ENCODE assay signal across 8 cellular contexts in genomic region chr1:2587071-2587859, GRCh38. TPM values are rescaled to one million over a fixed set of nuclear protein-coding genes. Genes with fewer than 3 reads are reported as not detected.
A peak's percentile ranks its signal among the peaks of the same experiment; 100 is the strongest.
DNase-seq lines count a peak whose midpoint lies in the region; ATAC-seq and TF ChIP-seq lines count a peak whose summit lies in the region.

No MANE protein-coding gene starts in this region.

- no peak overlapping the region for H3K27ac Mint-ChIP-seq in activated T-cell treated with anti-CD3 and anti-CD28 coated beads, Interleukin-2, amount 50 U/mL, for 72 hours

- peak; percentile 2 for ATAC-seq in HG03432 (IDR thresholded peaks at IDR 0.05; ENCODE audit: unreplicated experiment)
- peak in 1 of 2 donors; percentile 1 for ATAC-seq in activated T-cell treated with anti-CD3 and anti-CD28 coated beads, Interleukin-2, amount 50 U/mL, for 72 hours (replicated peaks in 1 of 2)
- peak in 1 of 8 donors; percentile 2 for ATAC-seq in heart right ventricle
- ATAC-seq in GM19023 (IDR thresholded peaks at IDR 0.05; ENCODE audit: unreplicated experiment): no peak

- H3K4me3 ChIP-seq in heart right ventricle (peak overlapping the region; percentile 47 to 98 (median 93)), skeletal muscle cell (ENCODE audit: low read depth, low read length) (peak overlapping the region; percentile 77)

- no peaks in the 10 kb centered on the region for H3K27me3 ChIP-seq in heart right ventricle

- peaks cover 29% of the 10 kb centered on the region for H3K4me1 Mint-ChIP-seq in activated T-cell treated with anti-CD3 and anti-CD28 coated beads, Interleukin-2, amount 50 U/mL, for 72 hours (ENCODE audit: low read depth)

- H3K36me3 ChIP-seq in ES-I3 (ENCODE audit: insufficient read depth, low read length): no peaks in the 10 kb centered on the region
- H3K36me3 ChIP-seq in heart right ventricle: peaks cover 0 to 8% (median 0%) of the 10 kb centered on the region in 9 donors

- peak in 1 of 9 donors; percentile 8 for TF ChIP-seq CTCF in heart right ventricle (IDR thresholded peaks at IDR 0.05)

- peak overlapping the region; percentile 89 to 92 for H3K4me3 Mint-ChIP-seq in activated T-cell treated with anti-CD3 and anti-CD28 coated beads, Interleukin-2, amount 50 U/mL, for 72 hours

- H3K36me3 Mint-ChIP-seq in activated T-cell treated with anti-CD3 and anti-CD28 coated beads, Interleukin-2, amount 50 U/mL, for 72 hours (ENCODE audit: insufficient read depth in 2 of 2): peaks cover 2 to 3% of the 10 kb centered on the region in 2 donors

- H3K9ac ChIP-seq in ES-I3 (ENCODE audit: low read depth, low read length): peak overlapping the region; percentile 64

- H3K9me3 ChIP-seq in ES-I3 (ENCODE audit: control insufficient read depth, insufficient read depth, low read length) (no peaks in the 10 kb centered on the region), heart right ventricle (no peaks in the 10 kb centered on the region)

- H3K4me1 ChIP-seq in ES-I3 (ENCODE audit: insufficient read depth, low read length) (no peaks in the 10 kb centered on the region; the same call in 1 of the 2 replicates), heart right ventricle (peaks cover 9 to 35% (median 25%) of the 10 kb centered on the region in 9 donors)

- H3K27ac ChIP-seq in heart right ventricle: peak overlapping the region in 9 of 10 donors; percentile 96 to 100 (median 99)

- intact Hi-C loops in heart right ventricle (cut with DNase I): loop anchor here in 3 of 10 donors (2.0 to 10.0 kb wide), 3 partner anchors 58 to 60 kb away; partner anchors contain the start of gene PANK4 (in 2 of the 3)

- WGBS in heart right ventricle, 2 donors: 10 to 14% methylated on average over 47 to 52 of the region's 52 CpGs

- no peaks in the 10 kb centered on the region for H3K9me3 Mint-ChIP-seq in activated T-cell treated with anti-CD3 and anti-CD28 coated beads, Interleukin-2, amount 50 U/mL, for 72 hours

- no peaks in the 10 kb centered on the region for H3K27me3 Mint-ChIP-seq in activated T-cell treated with anti-CD3 and anti-CD28 coated beads, Interleukin-2, amount 50 U/mL, for 72 hours (ENCODE audit: low read depth)

- peak in 1 of 2 donors; percentile 47 for DNase-seq in activated T-cell treated with anti-CD3 and anti-CD28 coated beads, Interleukin-2, amount 50 U/mL, for 72 hours
- DNase-seq in heart right ventricle (peak in 1 of 2 donors; percentile 14), skeletal muscle cell (ENCODE audit: low read depth) (no peak), SIG-M5 treated with dmso at 0.1 percent for 504 hours (lab: John Stamatoyannopoulos, UW; ENCODE audit: unreplicated experiment) (no peak), A172 (ENCODE audit: low spot score) (no peak)

RNA-seq across cellular contexts. Expression of gene PRXL2B, which starts 0.7 kb away (rescaled TPM):
- total RNA-seq in activated T-cell treated with anti-CD3 and anti-CD28 coated beads, Interleukin-2, amount 50 U/mL, for 72 hours: 10 to 100 TPM; 34.8 to 39.2 TPM
- total RNA-seq in heart right ventricle: 10 to 100 TPM in 1 of 10 donors, 1 to 10 TPM in 9; 3.7 to 10.3 (median 5.3) TPM
- polyA plus RNA-seq in heart right ventricle: 10 to 100 TPM in 1 of 2 donors, 1 to 10 TPM in 1; 6.8 to 12.0 TPM
- 23.1 and 27.9 TPM in 2 replicates for total RNA-seq in A172 (2014; rRNA removed; shearing (Covaris generic))

RNA-seq across cellular contexts. Expression of gene TNFRSF14, which starts 31.1 kb away (rescaled TPM):
- 100 to 1,000 TPM; 141 to 175 TPM for total RNA-seq in activated T-cell treated with anti-CD3 and anti-CD28 coated beads, Interleukin-2, amount 50 U/mL, for 72 hours
- 10 to 100 TPM in 7 of 10 donors, 1 to 10 TPM in 3; 7.5 to 43.8 (median 13.0) TPM for total RNA-seq in heart right ventricle
- 10 to 100 TPM; 19.3 to 59.6 TPM for polyA plus RNA-seq in heart right ventricle
- 0.05 and 0.10 TPM in 2 replicates for total RNA-seq in A172 (2014; rRNA removed; shearing (Covaris generic))

RNA-seq across cellular contexts. Expression of gene MMEL1, which starts 45.6 kb away (rescaled TPM):
- 1 to 10 TPM; 1.5 to 1.9 TPM for total RNA-seq in activated T-cell treated with anti-CD3 and anti-CD28 coated beads, Interleukin-2, amount 50 U/mL, for 72 hours
- under 1 TPM in 3 of 10 donors, not detected in 7; 0.17 to 0.77 (median 0.67) TPM for total RNA-seq in heart right ventricle
- polyA plus RNA-seq in heart right ventricle: 1 to 10 TPM in 1 of 2 donors, under 1 TPM in 1; 0.46 to 3.9 TPM
- not detected in 2 replicates for total RNA-seq in A172 (2014; rRNA removed; shearing (Covaris generic))

RNA-seq across cellular contexts. Expression of gene HES5, which starts 57.2 kb away (rescaled TPM):
- under 1 TPM in 1 of 2 donors, not detected in 1; 0.49 TPM for total RNA-seq in activated T-cell treated with anti-CD3 and anti-CD28 coated beads, Interleukin-2, amount 50 U/mL, for 72 hours
- 1 to 10 TPM in 6 of 10 donors, under 1 TPM in 3, not detected in 1; 0.51 to 3.1 (median 1.4) TPM for total RNA-seq in heart right ventricle
- polyA plus RNA-seq in heart right ventricle: 1 to 10 TPM; 1.0 to 1.1 TPM
- not detected in 2 replicates for total RNA-seq in A172 (2014; rRNA removed; shearing (Covaris generic))
